In genomic region chr5:123844873-123845272, GRCh38 we compare ENCODE assay signal across 15 cellular contexts.
DNase-seq lines count a peak whose midpoint lies in the region; ATAC-seq and TF ChIP-seq lines count a peak whose summit lies in the region.
"Had no signal": no experiment of that assay in that cellular context is flagged by ENCODE, and none has a peak within 500 bp of the region (broad histone marks: within the 10 kb centered on the region; RNA-seq: fewer than 3 reads in every experiment).

No MANE protein-coding gene starts in this region.

- H3K36me3 ChIP-seq in brain microvascular endothelial cell (replicated peaks): no peaks in the 10 kb centered on the region
- no peaks in the 10 kb centered on the region for H3K36me3 ChIP-seq in mesendoderm (ENCODE audit: control insufficient read depth, insufficient read depth, low read length)
- no peaks in the 10 kb centered on the region for H3K36me3 ChIP-seq in adrenal gland (replicated peaks in 1 of 2)

- H2AK5ac ChIP-seq in mesendoderm (ENCODE audit: low read length): no peak overlapping the region

- no peak overlapping the region for H4K5ac ChIP-seq in mesendoderm (ENCODE audit: low read length)

- H3K56ac ChIP-seq in mesendoderm (ENCODE audit: low read length): no peak overlapping the region

- H3K79me1 ChIP-seq in mesendoderm (ENCODE audit: low read length): no peaks in the 10 kb centered on the region

- in situ Hi-C loops in brain microvascular endothelial cell (cut with HindIII; ENCODE audit: low pct_ligation_motif_present, low sequenced_read_pairs): no loop called here

- WGBS in mesendoderm (ENCODE audit: extremely low coverage, insufficient coverage, low lambda C conversion rate): no CpG with 5 or more reads among the region's 1 CpG
- 67 to 95% (median 83%) methylated on average over 1 of the region's 1 CpG for WGBS in adrenal gland, 4 donors

- H3K9ac ChIP-seq in mesendoderm (ENCODE audit: low read length): no peak overlapping the region

- H3K4me1 ChIP-seq in mesendoderm (ENCODE audit: control insufficient read depth, low read depth, low read length) (peaks cover 1% of the 10 kb centered on the region), adrenal gland (replicated peaks in 1 of 2) (no peaks in the 10 kb centered on the region)

- no peaks in the 10 kb centered on the region for H3K27me3 ChIP-seq in brain microvascular endothelial cell (replicated peaks)
- H3K27me3 ChIP-seq in mesendoderm (ENCODE audit: insufficient read depth, low read length, poor library complexity): no peaks in the 10 kb centered on the region
- no peaks in the 10 kb centered on the region for H3K27me3 ChIP-seq in adrenal gland

- H3K4me3 ChIP-seq in brain microvascular endothelial cell (ENCODE audit: low read depth, low read length) (no peak overlapping the region), mesendoderm (ENCODE audit: low read length) (no peak overlapping the region), adrenal gland (no peak overlapping the region)

- H2BK5ac ChIP-seq in mesendoderm (ENCODE audit: low read length): no peak overlapping the region

- intact Hi-C loops in adrenal gland (cut with DNase I): no loop called here

- H2BK120ac ChIP-seq in mesendoderm (ENCODE audit: low read depth, low read length): no peak overlapping the region

- peak; percentile 3 for DNase-seq in GM04503 (ENCODE audit: low read depth)
- DNase-seq in brain microvascular endothelial cell: peak; percentile 53
- peak; percentile 40 for DNase-seq in mesendoderm
- no peak for DNase-seq in adrenal gland
- DNase-seq in NCI-H446 (lab: John Stamatoyannopoulos, UW): no peak
- DNase-seq in Kasumi-1 (lab: John Stamatoyannopoulos, UW): no peak
- DNase-seq: activated CD4-positive, alpha-beta T cell treated with anti-CD3 and anti-CD28 coated beads for 36 hours; activated T-cell treated with anti-CD3 and anti-CD28 coated beads, Interleukin-2, amount 50 U/mL, for 4 hours; amniotic stem cell; foreskin melanocyte; naive thymus-derived CD4-positive, alpha-beta T cell; PC-3; T-cell had no signal

- TF ChIP-seq POLR2A in adrenal gland (IDR thresholded peaks at IDR 0.05): no peak

- no peak overlapping the region for H3K18ac ChIP-seq in mesendoderm (ENCODE audit: low read length)

- H3K9me3 ChIP-seq in adrenal gland (replicated peaks in 1 of 3): no peaks in the 10 kb centered on the region

- H3K79me2 ChIP-seq in mesendoderm (ENCODE audit: control insufficient read depth, insufficient read depth, low read length): no peaks in the 10 kb centered on the region

- no peak overlapping the region for H2BK15ac ChIP-seq in mesendoderm (replicated peaks; ENCODE audit: low read depth)

- H3K4me2 ChIP-seq in mesendoderm (ENCODE audit: low read length): no peak overlapping the region

- no peak overlapping the region for H4K8ac ChIP-seq in mesendoderm (ENCODE audit: low read depth, low read length)

- no peak overlapping the region for H3K4ac ChIP-seq in mesendoderm (ENCODE audit: low read depth, low read length)

- peak; percentile 47 for ATAC-seq in HG02759 (IDR thresholded peaks at IDR 0.05; ENCODE audit: unreplicated experiment)
- no peak for ATAC-seq in HG03139 (IDR thresholded peaks at IDR 0.05; ENCODE audit: unreplicated experiment)
- ATAC-seq: activated CD4-positive, alpha-beta T cell treated with anti-CD3 and anti-CD28 coated beads for 36 hours; activated T-cell treated with anti-CD3 and anti-CD28 coated beads, Interleukin-2, amount 50 U/mL, for 4 hours; naive thymus-derived CD4-positive, alpha-beta T cell; PC-3; T-cell had no signal

- TF ChIP-seq CTCF in brain microvascular endothelial cell (IDR thresholded peaks at IDR 0.05; ENCODE audit: low read depth, low read length, missing control alignments): no peak
- TF ChIP-seq CTCF in adrenal gland (IDR thresholded peaks at IDR 0.05): no peak

- H3K23ac ChIP-seq in mesendoderm (ENCODE audit: low read length): no peak overlapping the region

- H3K27ac ChIP-seq in brain microvascular endothelial cell (peak overlapping the region; percentile 17), mesendoderm (ENCODE audit: low read depth, low read length) (no peak overlapping the region), adrenal gland (no peak overlapping the region)

Comparison
In these comparisons a context has a peak if more than half of its experiments do, and no peak if none do; other contexts are left out.
1. DNase-seq: peak in GM04503 (single experiment), brain microvascular endothelial cell (single experiment) and mesendoderm (single experiment); none in adrenal gland (0 of 7), NCI-H446 (0 of 2) and Kasumi-1 (0 of 2).